In genomic region chr1:154433161-154433681, GRCh38 we compare ENCODE assay signal across 11 cellular contexts. TPM values are rescaled to one million over a fixed set of nuclear protein-coding genes. Genes with fewer than 3 reads are reported as not detected.
DNase-seq lines count a peak whose midpoint lies in the region; ATAC-seq, FAIRE-seq and TF ChIP-seq lines count a peak whose summit lies in the region.
"Had no signal": no experiment of that assay in that cellular context is flagged by ENCODE, and none has a peak within 500 bp of the region (broad histone marks: within the 10 kb centered on the region; RNA-seq: fewer than 3 reads in every experiment).

No MANE protein-coding gene starts in this region.

- no peaks in the 10 kb centered on the region for H3K27me3 ChIP-seq in esophagus (ENCODE audit: control insufficient read depth in 1 of 2, insufficient read depth in 2 of 2, low read length in 2 of 2)
- no peaks in the 10 kb centered on the region for H3K27me3 ChIP-seq in smooth muscle cell (ENCODE audit: low read depth)
- no peaks in the 10 kb centered on the region for H3K27me3 ChIP-seq in endodermal cell (ENCODE audit: control insufficient read depth, insufficient read depth, low read length, poor library complexity, severe bottlenecking)
- H3K27me3 ChIP-seq in CD8-positive, alpha-beta memory T cell (ENCODE audit: insufficient read depth, low read length, poor library complexity, severe bottlenecking), result no peaks in the 10 kb centered on the region

- 39 to 64% methylated on average over 8 of the region's 8 CpGs for WGBS in esophagus, 2 donors
- WGBS in smooth muscle cell (ENCODE audit: low lambda C conversion rate), result 56% methylated on average over 8 of the region's 8 CpGs
- 92 to 100% methylated on average over 4 to 8 of the region's 8 CpGs for WGBS in endodermal cell (ENCODE audit: insufficient coverage in 1 of 2, insufficient read length in 1 of 2), 2 experiments

- no peak for TF ChIP-seq POLR2A in H54 (IDR thresholded peaks at IDR 0.05; ENCODE audit: low read depth, low read length)

- no peaks in the 10 kb centered on the region for H3K79me2 ChIP-seq in smooth muscle cell (ENCODE audit: low read depth)

- H3K9ac ChIP-seq in smooth muscle cell (ENCODE audit: low read depth) (peak overlapping the region; percentile 42), endodermal cell (ENCODE audit: extremely low read depth, low read length, poor library complexity, severe bottlenecking) (no peak overlapping the region)

- TF ChIP-seq CTCF in smooth muscle cell (IDR thresholded peaks at IDR 0.05; ENCODE audit: borderline replicate concordance, insufficient read depth, poor library complexity, severe bottlenecking) (no peak), endodermal cell (conservative IDR thresholded peaks at IDR 0.05) (no peak)

- H3K4me3 Mint-ChIP-seq in T-helper 17 cell (peak overlapping the region; percentile 5), endodermal cell (no peak overlapping the region)
- peak overlapping the region in 1 of 7 donors; percentile 8 for H3K4me3 Mint-ChIP-seq in CD8-positive, alpha-beta memory T cell

- DNase-seq in H54 (ENCODE audit: insufficient read length, low spot score) (peak; percentile 33), T-helper 17 cell (no peak), smooth muscle cell (lab: John Stamatoyannopoulos, UW; ENCODE audit: unreplicated experiment) (no peak), NCI-H1436 (lab: John Stamatoyannopoulos, UW) (no peak), endodermal cell (no peak)
- no peak for DNase-seq in CD8-positive, alpha-beta memory T cell
- DNase-seq: amniotic stem cell, glutamatergic neuron had no signal

- H3K4me3 ChIP-seq in esophagus (ENCODE audit: low read depth in 1 of 2, low read length in 2 of 2) (no peak overlapping the region), smooth muscle cell (no peak overlapping the region), endodermal cell (ENCODE audit: low read length) (no peak overlapping the region)
- no peak overlapping the region for H3K4me3 ChIP-seq in CD8-positive, alpha-beta memory T cell (ENCODE audit: low read length)

- H3K9me3 Mint-ChIP-seq in endodermal cell, result no peaks in the 10 kb centered on the region
- no peaks in the 10 kb centered on the region for H3K9me3 Mint-ChIP-seq in CD8-positive, alpha-beta memory T cell

- H3F3A ChIP-seq in smooth muscle cell (ENCODE audit: low read depth), result peaks cover 13% of the 10 kb centered on the region

- H3K27ac Mint-ChIP-seq in T-helper 17 cell (peak overlapping the region; percentile 89), endodermal cell (no peak overlapping the region)
- peak overlapping the region in 1 of 8 donors; percentile 73 for H3K27ac Mint-ChIP-seq in CD8-positive, alpha-beta memory T cell
- H3K27ac Mint-ChIP-seq: progenitor cell of endocrine pancreas had no signal

- POLR2A ChIA-PET in CD8-positive, alpha-beta memory T cell (lab: Charles Lee), result no interaction called here

- no peak overlapping the region for H3K4me2 ChIP-seq in smooth muscle cell

- H3K27ac ChIP-seq in esophagus (ENCODE audit: low read depth in 2 of 2, low read length in 1 of 2) (peak overlapping the region; percentile 63 to 86), smooth muscle cell (ENCODE audit: low read depth) (peak overlapping the region; percentile 84), endodermal cell (ENCODE audit: low read depth, low read length) (no peak overlapping the region)
- no peak overlapping the region for H3K27ac ChIP-seq in CD8-positive, alpha-beta memory T cell (ENCODE audit: low read depth, low read length)

- H3K36me3 ChIP-seq in esophagus (ENCODE audit: control insufficient read depth in 2 of 2, insufficient read depth in 2 of 2, low read length in 1 of 2), result peaks cover 0 to 7% of the 10 kb centered on the region in 2 donors
- H3K36me3 ChIP-seq in smooth muscle cell (ENCODE audit: low read depth), result no peaks in the 10 kb centered on the region
- no peaks in the 10 kb centered on the region for H3K36me3 ChIP-seq in endodermal cell (ENCODE audit: control insufficient read depth, insufficient read depth, low read length)
- H3K36me3 ChIP-seq in CD8-positive, alpha-beta memory T cell (ENCODE audit: insufficient read depth, low read length), result peaks cover 17% of the 10 kb centered on the region

- H3K27me3 Mint-ChIP-seq in T-helper 17 cell, result no peaks in the 10 kb centered on the region
- peaks cover 12% of the 10 kb centered on the region for H3K27me3 Mint-ChIP-seq in endodermal cell (ENCODE audit: insufficient read depth)
- H3K27me3 Mint-ChIP-seq in CD8-positive, alpha-beta memory T cell, result no peaks in the 10 kb centered on the region

- no peaks in the 10 kb centered on the region for H4K20me1 ChIP-seq in smooth muscle cell (ENCODE audit: low read depth)

- ATAC-seq in T-helper 17 cell (peak; percentile 47), HG03108 (IDR thresholded peaks at IDR 0.05; ENCODE audit: unreplicated experiment) (no peak)

- H3K4me1 Mint-ChIP-seq in T-helper 17 cell (peaks cover 33% of the 10 kb centered on the region), endodermal cell (peaks cover 9% of the 10 kb centered on the region)
- H3K4me1 Mint-ChIP-seq in CD8-positive, alpha-beta memory T cell, result peaks cover 18 to 28% (median 19%) of the 10 kb centered on the region in 3 donors

- H3K36me3 Mint-ChIP-seq in T-helper 17 cell (ENCODE audit: low read depth) (peaks cover 3% of the 10 kb centered on the region), endodermal cell (ENCODE audit: low read depth) (no peaks in the 10 kb centered on the region)
- H3K36me3 Mint-ChIP-seq in CD8-positive, alpha-beta memory T cell, result peaks cover 0 to 39% (median 2%) of the 10 kb centered on the region in 3 donors

- no peak for FAIRE-seq in H54 (lab: Jason Lieb, UNC)

- CTCF ChIA-PET in CD8-positive, alpha-beta memory T cell (lab: Charles Lee), result no interaction called here

- no peak overlapping the region for H2AFZ ChIP-seq in smooth muscle cell (ENCODE audit: low read depth)

- no peaks in the 10 kb centered on the region for H3K9me3 ChIP-seq in T-helper 17 cell (ENCODE audit: control insufficient read depth, low read length, poor library complexity, severe bottlenecking)
- H3K9me3 ChIP-seq in esophagus (ENCODE audit: control insufficient read depth in 2 of 2, insufficient read depth in 1 of 2, low read depth in 1 of 2, low read length in 1 of 2), result no peaks in the 10 kb centered on the region
- H3K9me3 ChIP-seq in smooth muscle cell (replicated peaks; ENCODE audit: low read depth), result no peaks in the 10 kb centered on the region
- no peaks in the 10 kb centered on the region for H3K9me3 ChIP-seq in endodermal cell (ENCODE audit: control insufficient read depth, low read length)
- no peaks in the 10 kb centered on the region for H3K9me3 ChIP-seq in CD8-positive, alpha-beta memory T cell (ENCODE audit: low read length)

- peaks cover 11 to 22% of the 10 kb centered on the region in 2 donors for H3K4me1 ChIP-seq in esophagus (ENCODE audit: control insufficient read depth in 2 of 2, insufficient read depth in 2 of 2, low read length in 1 of 2)
- H3K4me1 ChIP-seq in smooth muscle cell (ENCODE audit: low read depth), result peaks cover 8% of the 10 kb centered on the region
- peaks cover 5% of the 10 kb centered on the region for H3K4me1 ChIP-seq in endodermal cell (ENCODE audit: control insufficient read depth, insufficient read depth, low read length)
- H3K4me1 ChIP-seq in CD8-positive, alpha-beta memory T cell (ENCODE audit: insufficient read depth, low read length), result peaks cover 21% of the 10 kb centered on the region

RNA-seq across cellular contexts. Expression of gene IL6R, which starts 28.1 kb away (rescaled TPM):
- 10 to 100 TPM; 72.8 to 79.0 TPM for total RNA-seq in T-helper 17 cell
- 1 to 10 TPM; 2.7 to 3.4 TPM for polyA plus RNA-seq in esophagus
- total RNA-seq in smooth muscle cell, result 1.3 and 1.8 TPM in 2 replicates
- polyA plus RNA-seq in smooth muscle cell, result 1.9 TPM in 2 replicates
- 1 to 10 TPM in 1 of 2 donors, under 1 TPM in 1; 0.77 to 1.0 TPM for total RNA-seq in endodermal cell
- 0.50 TPM for polyA plus RNA-seq in endodermal cell (2013, experiment 1 of 2)
- 0.25 TPM for polyA plus RNA-seq in endodermal cell (2013, experiment 2 of 2)
- 1 to 10 TPM; 2.8 to 3.8 TPM for total RNA-seq in CD8-positive, alpha-beta memory T cell
- polyA plus RNA-seq in CD8-positive, alpha-beta memory T cell, result 12.8 TPM

Comparison
In these comparisons a context has a peak if more than half of its experiments do, and no peak if none do; other contexts are left out.
1. H3K27ac ChIP-seq: peak in esophagus (2 of 2) and smooth muscle cell (single experiment); none in endodermal cell (single experiment) and CD8-positive, alpha-beta memory T cell (single experiment).
2. RNA of gene IL6R, which starts 28.1 kb away (total RNA-seq): 72.8 to 79.0 TPM in T-helper 17 cell; 2.8 to 3.8 TPM in CD8-positive, alpha-beta memory T cell, 1.3 to 1.8 TPM in smooth muscle cell and 0.77 to 1.0 TPM in endodermal cell; every median in the first group is over 10 times any median in the second.